Comparison of ENCODE assay signal across 8 cellular contexts in genomic region chr1:6785721-6786505, GRCh38. TPM values are rescaled to one million over a fixed set of nuclear protein-coding genes. Genes with fewer than 3 reads are reported as not detected.
DNase-seq lines count a peak whose midpoint lies in the region; ATAC-seq and TF ChIP-seq lines count a peak whose summit lies in the region.

No MANE protein-coding gene starts in this region.

- H3K4me1 Mint-ChIP-seq in activated T-cell treated with anti-CD3 and anti-CD28 coated beads, Interleukin-2, amount 50 U/mL, for 4 hours (ENCODE audit: low read depth) = peaks cover 47% of the 10 kb centered on the region
- peaks cover 54% of the 10 kb centered on the region for H3K4me1 Mint-ChIP-seq in nephron progenitor cell

- H3K36me3 Mint-ChIP-seq in activated T-cell treated with anti-CD3 and anti-CD28 coated beads, Interleukin-2, amount 50 U/mL, for 4 hours (ENCODE audit: insufficient read depth) = peaks cover 4% of the 10 kb centered on the region
- peaks cover 25% of the 10 kb centered on the region for H3K36me3 Mint-ChIP-seq in nephron progenitor cell (ENCODE audit: low read depth)

- H3K4me1 ChIP-seq in thymus (ENCODE audit: control insufficient read depth, insufficient read depth, low read length) = peaks cover 21% of the 10 kb centered on the region

- H3K27ac Mint-ChIP-seq in nephron progenitor cell = peak overlapping the region; percentile 94

- peak; percentile 7 to 11 for ATAC-seq in activated T-cell treated with anti-CD3 and anti-CD28 coated beads, Interleukin-2, amount 50 U/mL, for 4 hours

- H3K4me3 ChIP-seq in MG63 (peak overlapping the region; percentile 67), fibroblast of mammary gland (ENCODE audit: control insufficient read depth, low read depth, low read length) (peak overlapping the region; percentile 66), thymus (ENCODE audit: low read length) (peak overlapping the region; percentile 97)

- 1% methylated on average over 74 of the region's 80 CpGs for WGBS in thymus

- H3K27me3 ChIP-seq in MG63 (no peaks in the 10 kb centered on the region), thymus (ENCODE audit: control insufficient read depth, insufficient read depth) (no peaks in the 10 kb centered on the region)

- peak overlapping the region; percentile 92 for H3K27ac ChIP-seq in thymus (ENCODE audit: low read depth)

- no peak for TF ChIP-seq CTCF in fibroblast of mammary gland (conservative IDR thresholded peaks at IDR 0.05; ENCODE audit: control insufficient read depth, insufficient read depth, low read depth, low read length)
- no peak for TF ChIP-seq CTCF in nephron progenitor cell (IDR thresholded peaks at IDR 0.05)

- H3K9me3 Mint-ChIP-seq in activated T-cell treated with anti-CD3 and anti-CD28 coated beads, Interleukin-2, amount 50 U/mL, for 4 hours = no peaks in the 10 kb centered on the region
- no peaks in the 10 kb centered on the region for H3K9me3 Mint-ChIP-seq in nephron progenitor cell

- H3K9me3 ChIP-seq in MG63 (no peaks in the 10 kb centered on the region), thymus (ENCODE audit: control insufficient read depth) (no peaks in the 10 kb centered on the region)

- H3K4me3 Mint-ChIP-seq in activated T-cell treated with anti-CD3 and anti-CD28 coated beads, Interleukin-2, amount 50 U/mL, for 4 hours = peak overlapping the region; percentile 90
- H3K4me3 Mint-ChIP-seq in nephron progenitor cell = peak overlapping the region; percentile 97

- no peaks in the 10 kb centered on the region for H3K27me3 Mint-ChIP-seq in activated T-cell treated with anti-CD3 and anti-CD28 coated beads, Interleukin-2, amount 50 U/mL, for 4 hours (ENCODE audit: low read depth)
- H3K27me3 Mint-ChIP-seq in nephron progenitor cell (ENCODE audit: low read depth, poor library complexity) = no peaks in the 10 kb centered on the region

- H3K36me3 ChIP-seq in MG63 = peaks cover 6% of the 10 kb centered on the region
- peaks cover 4% of the 10 kb centered on the region for H3K36me3 ChIP-seq in thymus (ENCODE audit: control insufficient read depth, insufficient read depth)

- peak; percentile 47 for DNase-seq in NCI-H345 (lab: John Stamatoyannopoulos, UW)
- no peak for DNase-seq in NCI-H345 treated with DMSO at 0.1 percent for 48 hours (lab: John Stamatoyannopoulos, UW; ENCODE audit: unreplicated experiment)
- peak; percentile 36 for DNase-seq in MG63
- peak; percentile 25 for DNase-seq in activated T-cell treated with anti-CD3 and anti-CD28 coated beads, Interleukin-2, amount 50 U/mL, for 4 hours
- DNase-seq in fibroblast of mammary gland (ENCODE audit: low read depth) = no peak
- peak; percentile 67 for DNase-seq in nephron progenitor cell
- no peak for DNase-seq in AML-193 (lab: John Stamatoyannopoulos, UW)

RNA-seq across cellular contexts. Expression of gene CAMTA1, which starts 0.7 kb away (rescaled TPM):
- 103 and 212 TPM in 2 replicates for total RNA-seq in MG63 (2014; rRNA removed; shearing (Covaris generic); ENCODE audit: low replicate concordance)
- 10 to 100 TPM; 47.5 to 50.3 (median 47.7) TPM for total RNA-seq in activated T-cell treated with anti-CD3 and anti-CD28 coated beads, Interleukin-2, amount 50 U/mL, for 4 hours
- 158 TPM for polyA plus RNA-seq in thymus

Comparison
In these comparisons a context has a peak if more than half of its experiments do, and no peak if none do; other contexts are left out.
1. DNase-seq: peak in NCI-H345 (single experiment), MG63 (single experiment), activated T-cell treated with anti-CD3 and anti-CD28 coated beads, Interleukin-2, amount 50 U/mL, for 4 hours (single experiment) and nephron progenitor cell (single experiment); none in NCI-H345 treated with DMSO at 0.1 percent for 48 hours (single experiment), fibroblast of mammary gland (single experiment) and AML-193 (0 of 2).
2. Peak in every context shown above with its lines, with median percentiles within 50 percentile points of each other: H3K4me3 ChIP-seq.